In the genomic region with DNA sequence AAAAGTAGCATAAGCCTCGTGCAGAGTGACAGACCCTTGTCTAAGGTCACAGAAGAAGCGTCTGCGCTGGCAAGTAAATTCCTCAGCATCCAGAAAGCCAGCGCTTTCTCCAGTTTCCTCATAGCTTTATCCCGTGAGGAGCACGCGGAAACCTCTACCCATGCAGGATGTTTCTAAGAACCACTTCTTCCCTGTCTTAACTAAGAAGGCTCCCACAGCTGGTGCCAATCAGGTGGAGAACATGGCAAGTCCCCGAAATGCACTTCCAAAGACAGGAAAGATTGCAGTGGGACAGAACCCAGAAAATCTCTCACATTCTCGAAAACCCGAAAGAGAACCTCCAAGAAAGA, we compare ENCODE assay signal across 8 cellular contexts. TPM values are rescaled to one million over a fixed set of nuclear protein-coding genes. Genes with fewer than 3 reads are reported as not detected.
DNase-seq lines count a peak whose midpoint lies in the region; ATAC-seq, FAIRE-seq and TF ChIP-seq lines count a peak whose summit lies in the region.

No MANE protein-coding gene starts in this region.

- H3K9me3 Mint-ChIP-seq in natural killer cell, result no peaks in the 10 kb centered on the region

- H4K8ac ChIP-seq in trophoblast cell (ENCODE audit: low read depth, low read length), result peak overlapping the region; percentile 48

- H3K36me3 ChIP-seq in endocrine pancreas (ENCODE audit: control insufficient read depth, insufficient read depth, low read length) (peaks cover 4% of the 10 kb centered on the region), trophoblast cell (ENCODE audit: control insufficient read depth in 1 of 2, insufficient read depth in 2 of 2, low read length in 2 of 2) (peaks cover 13 to 18% of the 10 kb centered on the region in 2 experiments)

- H2BK12ac ChIP-seq in trophoblast cell (ENCODE audit: low read length), result no peak overlapping the region

- peaks cover 12% of the 10 kb centered on the region for H3K79me1 ChIP-seq in trophoblast cell (ENCODE audit: low read length)

- H3K23ac ChIP-seq in trophoblast cell (ENCODE audit: low read length), result no peak overlapping the region

- H3K4ac ChIP-seq in trophoblast cell (ENCODE audit: low read depth, low read length), result peak overlapping the region; percentile 47

- H3K14ac ChIP-seq in trophoblast cell (ENCODE audit: low read length), result peak overlapping the region; percentile 13

- peak overlapping the region; percentile 86 for H3K4me2 ChIP-seq in trophoblast cell (ENCODE audit: low read length)

- FAIRE-seq in HTR-8/SVneo (lab: Jason Lieb, UNC), result no peak

- H2AK5ac ChIP-seq in trophoblast cell (ENCODE audit: low read length), result peak overlapping the region; percentile 76

- H3K4me3 Mint-ChIP-seq in natural killer cell, result no peak overlapping the region

- WGBS in trophoblast cell (ENCODE audit: extremely low coverage, insufficient coverage, insufficient read length), result no CpG with 5 or more reads among the region's 10 CpGs

- H3K27ac Mint-ChIP-seq in natural killer cell, result no peak overlapping the region

- H3K27ac ChIP-seq in trophoblast cell (ENCODE audit: low read depth, low read length), result peak overlapping the region; percentile 67

- ATAC-seq in GM18870 (IDR thresholded peaks at IDR 0.05; ENCODE audit: unreplicated experiment), result peak; percentile 8
- no peak for ATAC-seq in natural killer cell

- H3K4me1 ChIP-seq in endocrine pancreas (ENCODE audit: control insufficient read depth, insufficient read depth, low read length) (peaks cover 14% of the 10 kb centered on the region), trophoblast cell (ENCODE audit: control insufficient read depth in 1 of 2, insufficient read depth in 2 of 2, low read length in 2 of 2) (no peaks in the 10 kb centered on the region)

- H4K12ac ChIP-seq in trophoblast cell (ENCODE audit: low read depth, low read length), result no peak overlapping the region

- peaks cover 33 to 46% of the 10 kb centered on the region in 2 donors for H3K4me1 Mint-ChIP-seq in natural killer cell

- peaks cover 14% of the 10 kb centered on the region for H3K79me2 ChIP-seq in trophoblast cell (ENCODE audit: control insufficient read depth, insufficient read depth, low read length, poor library complexity)

- no peaks in the 10 kb centered on the region for H3K27me3 Mint-ChIP-seq in natural killer cell (ENCODE audit: low read depth in 2 of 2)

- H3K27me3 ChIP-seq in endocrine pancreas (ENCODE audit: control insufficient read depth, insufficient read depth, low read length) (no peaks in the 10 kb centered on the region), trophoblast cell (ENCODE audit: insufficient read depth, low read length) (no peaks in the 10 kb centered on the region)

- intact Hi-C loops in natural killer cell (cut with micrococcal nuclease), result no loop called here

- H2BK120ac ChIP-seq in trophoblast cell (ENCODE audit: insufficient read depth, low read length, poor library complexity), result peak overlapping the region; percentile 56

- DNase-seq in HTR-8/SVneo (ENCODE audit: insufficient read length, low spot score), result peak; percentile 62
- peak; percentile 39 to 75 for DNase-seq in trophoblast cell
- DNase-seq in HK-2 (ENCODE audit: unreplicated experiment), result no peak
- DNase-seq in natural killer cell, result no peak
- no peak for DNase-seq in COLO829 (ENCODE audit: low spot score)
- DNase-seq in activated CD4-positive, alpha-beta T cell treated with anti-CD3 and anti-CD28 coated beads, Interleukin-2, amount 50 U/mL, for 48 hours, result no peak

- TF ChIP-seq CTCF in natural killer cell (IDR thresholded peaks at IDR 0.05), result no peak

- peak overlapping the region; percentile 75 for H3K9ac ChIP-seq in endocrine pancreas (ENCODE audit: control insufficient read depth, insufficient read depth, low read length)
- peak overlapping the region; percentile 55 for H3K9ac ChIP-seq in trophoblast cell (ENCODE audit: low read length)

- no peak overlapping the region for H3K18ac ChIP-seq in trophoblast cell (ENCODE audit: low read length)

- H3K9me3 ChIP-seq in endocrine pancreas (ENCODE audit: control insufficient read depth, low read length) (no peaks in the 10 kb centered on the region), trophoblast cell (ENCODE audit: insufficient read depth, low read depth, low read length) (no peaks in the 10 kb centered on the region)

- H2AFZ ChIP-seq in trophoblast cell (ENCODE audit: insufficient read depth, low read length, poor library complexity), result no peak overlapping the region

- peaks cover 5% of the 10 kb centered on the region for H3K36me3 Mint-ChIP-seq in natural killer cell

- peak overlapping the region; percentile 32 for H4K91ac ChIP-seq in trophoblast cell (ENCODE audit: low read depth, low read length)

- H3K4me3 ChIP-seq in endocrine pancreas (ENCODE audit: control insufficient read depth, insufficient read depth, low read length) (peak overlapping the region; percentile 97), trophoblast cell (ENCODE audit: low read depth, low read length) (peak overlapping the region; percentile 92)

- H2BK5ac ChIP-seq in trophoblast cell (ENCODE audit: low read depth, low read length, poor library complexity), result peak overlapping the region; percentile 16

RNA-seq across cellular contexts. Expression of a gene that starts 1.0 kb away (rescaled TPM):
- 11.2 and 12.3 TPM in 2 replicates for polyA plus RNA-seq in trophoblast cell (2013)
- total RNA-seq in natural killer cell, result 100 to 1,000 TPM in 1 of 3 donors, 10 to 100 TPM in 2; 89.3 to 113 (median 90.1) TPM

RNA-seq across cellular contexts. Expression of a gene that starts 52.7 kb away (rescaled TPM):
- 405 and 413 TPM in 2 replicates for polyA plus RNA-seq in trophoblast cell (2013)
- total RNA-seq in natural killer cell, result 100 to 1,000 TPM; 107 to 120 (median 115) TPM

Comparison
In these comparisons a context has a peak if more than half of its experiments do, and no peak if none do; other contexts are left out.
1. DNase-seq: peak in HTR-8/SVneo (single experiment) and trophoblast cell (2 of 2); none in HK-2 (single experiment), natural killer cell (single experiment), COLO829 (single experiment) and activated CD4-positive, alpha-beta T cell treated with anti-CD3 and anti-CD28 coated beads, Interleukin-2, amount 50 U/mL, for 48 hours (0 of 2).